Comparison of ENCODE assay signal across 9 cellular contexts in the genomic region with DNA sequence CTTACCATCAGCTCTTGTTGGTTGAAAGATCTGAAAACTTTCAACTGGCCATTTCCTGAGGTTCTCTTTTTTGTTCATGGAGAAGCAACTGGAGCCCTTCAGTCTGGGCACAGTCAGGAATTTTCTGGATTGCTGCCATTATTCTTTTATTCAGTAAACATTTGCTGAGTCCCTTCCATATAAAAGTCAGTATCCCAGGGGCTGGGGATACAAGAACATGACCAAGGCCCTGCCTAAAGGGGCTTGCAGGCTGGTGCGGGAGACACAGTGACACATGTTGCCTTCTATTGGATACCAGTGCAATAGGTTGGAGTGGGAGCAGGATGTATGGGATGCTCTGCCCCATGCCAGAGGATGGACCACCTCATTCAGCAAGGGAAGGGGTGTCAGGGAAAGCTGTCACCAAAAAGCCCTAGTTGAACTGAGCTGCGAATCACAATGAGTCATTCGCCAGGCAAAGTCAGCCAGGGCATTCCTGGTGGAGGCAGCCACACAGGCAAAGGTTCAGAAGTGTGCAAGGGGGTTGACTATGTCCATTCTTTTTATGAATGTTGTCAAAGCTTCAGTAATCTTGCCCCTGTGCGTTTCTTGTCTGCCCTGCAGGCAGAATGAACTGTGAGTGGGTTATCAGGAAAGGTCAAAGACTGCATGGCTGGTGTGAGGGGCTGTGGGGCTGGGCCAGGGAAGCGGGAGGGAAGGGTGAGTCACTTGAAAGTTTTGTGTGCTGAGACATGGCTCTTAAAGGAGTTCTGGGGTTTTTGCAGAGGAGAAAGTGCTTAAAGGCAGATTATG.
DNase-seq lines count a peak whose midpoint lies in the region; ATAC-seq, FAIRE-seq and TF ChIP-seq lines count a peak whose summit lies in the region.
"Had no signal": no experiment of that assay in that cellular context is flagged by ENCODE, and none has a peak within 500 bp of the region (broad histone marks: within the 10 kb centered on the region; RNA-seq: fewer than 3 reads in every experiment).

No MANE protein-coding gene starts in this region.

- TF ChIP-seq CTCF in cardiac fibroblast (IDR thresholded peaks at IDR 0.05; ENCODE audit: low read depth, low read length): no peak
- no peak for TF ChIP-seq CTCF in spleen (IDR thresholded peaks at IDR 0.05 in 8 of 11, conservative IDR thresholded peaks at IDR 0.05 in 3 of 11)
- TF ChIP-seq CTCF in testis (IDR thresholded peaks at IDR 0.05): no peak

- no peak overlapping the region for H2BK120ac ChIP-seq in mesenchymal stem cell (ENCODE audit: low read depth, low read length)

- H3K4ac ChIP-seq in mesenchymal stem cell (ENCODE audit: low read depth in 1 of 2, low read length in 2 of 2): peak overlapping the region in 1 of 2 experiments; percentile 82

- no peak for ATAC-seq in GM19395 (IDR thresholded peaks at IDR 0.05; ENCODE audit: unreplicated experiment)

- H3K36me3 ChIP-seq in mesenchymal stem cell (ENCODE audit: control insufficient read depth in 1 of 2, insufficient read depth in 2 of 2, low read depth in 1 of 2, low read length in 2 of 2) (no peaks in the 10 kb centered on the region), spleen (no peaks in the 10 kb centered on the region), testis (ENCODE audit: low read depth, missing control alignments) (no peaks in the 10 kb centered on the region)

- H3K9ac ChIP-seq in mesenchymal stem cell (ENCODE audit: low read length): peak overlapping the region; percentile 28

- H4K8ac ChIP-seq in mesenchymal stem cell (ENCODE audit: low read length): no peak overlapping the region

- H3K18ac ChIP-seq in mesenchymal stem cell (ENCODE audit: low read depth in 1 of 2, low read length in 2 of 2): peak overlapping the region; percentile 57 to 82

- 21% methylated on average over 5 of the region's 5 CpGs for WGBS in mesenchymal stem cell
- WGBS in spleen, 5 donors: 76 to 90% (median 84%) methylated on average over 5 of the region's 5 CpGs
- 79 to 88% methylated on average over 3 to 5 of the region's 5 CpGs for WGBS in testis, 2 donors

- H3K9me3 ChIP-seq in mesenchymal stem cell (ENCODE audit: control insufficient read depth, low read length) (no peaks in the 10 kb centered on the region), spleen (peaks cover 0 to 5% (median 0%) of the 10 kb centered on the region in 8 donors), testis (no peaks in the 10 kb centered on the region)

- H3K27ac ChIP-seq in mesenchymal stem cell (ENCODE audit: low read length, poor library complexity, severe bottlenecking): peak overlapping the region; percentile 30
- H3K27ac ChIP-seq in spleen: no peak overlapping the region
- no peak overlapping the region for H3K27ac ChIP-seq in testis

- H3K4me3 ChIP-seq in cardiac fibroblast (replicated peaks in 1 of 2; ENCODE audit: low read depth in 2 of 2, low read length in 2 of 2): no peak overlapping the region
- peak overlapping the region in 1 of 2 experiments; percentile 49 for H3K4me3 ChIP-seq in mesenchymal stem cell (ENCODE audit: insufficient read depth in 1 of 2, low read depth in 1 of 2, low read length in 2 of 2)
- H3K4me3 ChIP-seq in spleen: no peak overlapping the region
- no peak overlapping the region for H3K4me3 ChIP-seq in testis

- H3K4me1 ChIP-seq in mesenchymal stem cell (ENCODE audit: control insufficient read depth, insufficient read depth, low read depth, low read length): peaks cover 6% of the 10 kb centered on the region
- H3K4me1 ChIP-seq in spleen: no peaks in the 10 kb centered on the region
- H3K4me1 ChIP-seq in testis: no peaks in the 10 kb centered on the region

- peak overlapping the region in 1 of 2 experiments; percentile 27 for H3K14ac ChIP-seq in mesenchymal stem cell (ENCODE audit: low read length in 2 of 2)

- H3K4me2 ChIP-seq in mesenchymal stem cell (ENCODE audit: low read length, poor library complexity, severe bottlenecking): no peak overlapping the region

- DNase-seq in AG20443 (ENCODE audit: low spot score): peak; percentile 87
- peak; percentile 87 for DNase-seq in LHCN-M2 (ENCODE audit: low read depth)
- DNase-seq in cardiac fibroblast (ENCODE audit: low read depth in 2 of 2): peak; percentile 82 to 86
- peak; percentile 89 for DNase-seq in mesenchymal stem cell
- DNase-seq in spleen: no peak
- no peak for DNase-seq in GM12892 (ENCODE audit: insufficient read length)
- DNase-seq in testis: no peak
- DNase-seq: activated CD4-positive, alpha-beta memory T cell treated with anti-CD3 and anti-CD28 coated beads, Interleukin-2, amount 10 ng/mL, durations not matched to agents 7 days and 5 days had no signal

- intact Hi-C loops in spleen (cut with DNase I; ENCODE audit: low total_unique reads) (no loop called here), testis (cut with DNase I; ENCODE audit: low total_unique reads) (no loop called here)

- no peak overlapping the region for H2AK5ac ChIP-seq in mesenchymal stem cell (ENCODE audit: low read length, severe bottlenecking)

- no peak for FAIRE-seq in GM12892 (lab: Jason Lieb, UNC)

- no peak overlapping the region for H2BK15ac ChIP-seq in mesenchymal stem cell (ENCODE audit: low read depth, poor library complexity, severe bottlenecking)

- H3K23ac ChIP-seq in mesenchymal stem cell (ENCODE audit: low read length in 2 of 2): no peak overlapping the region

- H4K91ac ChIP-seq in mesenchymal stem cell (ENCODE audit: low read length): peak overlapping the region; percentile 71

- H3K79me1 ChIP-seq in mesenchymal stem cell (replicated peaks; ENCODE audit: low read length, poor library complexity, severe bottlenecking): no peaks in the 10 kb centered on the region

- TF ChIP-seq POLR2A in spleen (IDR thresholded peaks at IDR 0.05): no peak
- no peak for TF ChIP-seq POLR2A in GM12892 (IDR thresholded peaks at IDR 0.05; ENCODE audit: low read depth, low read length)
- TF ChIP-seq POLR2A in testis (IDR thresholded peaks at IDR 0.05): no peak

- H2AFZ ChIP-seq in mesenchymal stem cell (ENCODE audit: low read depth, low read length): peak overlapping the region; percentile 23

- H2BK12ac ChIP-seq in mesenchymal stem cell (ENCODE audit: low read length in 2 of 2): peak overlapping the region; percentile 67 to 92

- no peak overlapping the region for H2BK5ac ChIP-seq in mesenchymal stem cell (ENCODE audit: low read depth, low read length, poor library complexity, severe bottlenecking)

- peaks cover 0 to 3% of the 10 kb centered on the region in 2 experiments for H3K27me3 ChIP-seq in mesenchymal stem cell (ENCODE audit: control insufficient read depth in 1 of 2, insufficient read depth in 1 of 2, low read length in 2 of 2)
- no peaks in the 10 kb centered on the region for H3K27me3 ChIP-seq in spleen (replicated peaks in 1 of 7)
- no peaks in the 10 kb centered on the region for H3K27me3 ChIP-seq in testis

Comparison
In these comparisons a context has a peak if more than half of its experiments do, and no peak if none do; other contexts are left out.
1. DNase-seq: peak in AG20443 (single experiment), LHCN-M2 (single experiment), cardiac fibroblast (2 of 2) and mesenchymal stem cell (single experiment); none in spleen (single experiment), GM12892 (single experiment) and testis (single experiment).